1 cellular context compared by ENCODE assay signal in the genomic region with DNA sequence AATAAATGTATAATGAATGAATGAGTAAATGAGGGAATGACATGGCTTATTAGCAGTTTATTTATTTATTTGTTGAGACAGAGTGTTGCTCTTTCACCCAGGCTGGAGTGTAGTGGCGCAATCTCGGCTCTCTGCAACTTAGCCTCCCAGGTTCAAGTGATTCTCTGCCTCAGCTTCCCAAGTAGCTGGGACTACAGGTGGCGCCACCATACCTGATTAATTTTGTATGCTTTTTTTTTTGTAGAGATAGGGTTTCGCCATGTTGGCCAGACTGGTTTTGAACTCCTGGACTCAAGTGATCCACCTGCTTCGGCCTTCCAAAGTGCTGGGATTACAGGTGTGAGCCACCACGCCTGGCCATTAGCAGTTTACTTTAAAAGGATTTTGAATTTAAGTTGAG.
TF ChIP-seq lines count a peak whose summit lies in the region.

No MANE protein-coding gene starts in this region.

TF ChIP-seq in WTC11, 78 proteins besides CTCF, POLR2A, EP300 and RAD21 (continued from another document):
- TF ChIP-seq, protein P1, sequence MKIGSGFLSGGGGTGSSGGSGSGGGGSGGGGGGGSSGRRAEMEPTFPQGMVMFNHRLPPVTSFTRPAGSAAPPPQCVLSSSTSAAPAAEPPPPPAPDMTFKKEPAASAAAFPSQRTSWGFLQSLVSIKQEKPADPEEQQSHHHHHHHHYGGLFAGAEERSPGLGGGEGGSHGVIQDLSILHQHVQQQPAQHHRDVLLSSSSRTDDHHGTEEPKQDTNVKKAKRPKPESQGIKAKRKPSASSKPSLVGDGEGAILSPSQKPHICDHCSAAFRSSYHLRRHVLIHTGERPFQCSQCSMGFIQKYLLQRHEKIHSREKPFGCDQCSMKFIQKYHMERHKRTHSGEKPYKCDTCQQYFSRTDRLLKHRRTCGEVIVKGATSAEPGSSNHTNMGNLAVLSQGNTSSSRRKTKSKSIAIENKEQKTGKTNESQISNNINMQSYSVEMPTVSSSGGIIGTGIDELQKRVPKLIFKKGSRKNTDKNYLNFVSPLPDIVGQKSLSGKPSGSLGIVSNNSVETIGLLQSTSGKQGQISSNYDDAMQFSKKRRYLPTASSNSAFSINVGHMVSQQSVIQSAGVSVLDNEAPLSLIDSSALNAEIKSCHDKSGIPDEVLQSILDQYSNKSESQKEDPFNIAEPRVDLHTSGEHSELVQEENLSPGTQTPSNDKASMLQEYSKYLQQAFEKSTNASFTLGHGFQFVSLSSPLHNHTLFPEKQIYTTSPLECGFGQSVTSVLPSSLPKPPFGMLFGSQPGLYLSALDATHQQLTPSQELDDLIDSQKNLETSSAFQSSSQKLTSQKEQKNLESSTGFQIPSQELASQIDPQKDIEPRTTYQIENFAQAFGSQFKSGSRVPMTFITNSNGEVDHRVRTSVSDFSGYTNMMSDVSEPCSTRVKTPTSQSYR (CRISPR knock-in tag; IDR thresholded peaks at IDR 0.05), result no peak
